In genomic region chr5:142597546-142598337, GRCh38 we compare ENCODE assay signal across 8 cellular contexts.
DNase-seq lines count a peak whose midpoint lies in the region; ATAC-seq, FAIRE-seq and TF ChIP-seq lines count a peak whose summit lies in the region.

No MANE protein-coding gene starts in this region.

- no TSS peak for BruUV-seq in GM12878 (replicated peaks; lab: Mats Ljungman, UMichigan)

- RAD21 ChIA-PET in GM12878 (lab: Charles Lee; ENCODE audit: unreplicated experiment): no interaction called here

- H3K4me1 ChIP-seq in GM12878 (ENCODE audit: control insufficient read depth, insufficient read depth, low read length): no peaks in the 10 kb centered on the region

- no peak for ATAC-seq in GM12878
- no peak for ATAC-seq in GM19397 (IDR thresholded peaks at IDR 0.05; ENCODE audit: unreplicated experiment)

- 2% methylated on average over 6 of the region's 6 CpGs for WGBS in GM12878 (ENCODE audit: insufficient coverage, insufficient replicate concordance, low lambda C conversion rate, missing lambda C conversion rate)

- H4K20me1 ChIP-seq in GM12878 (ENCODE audit: control insufficient read depth, insufficient read depth): no peaks in the 10 kb centered on the region

- FAIRE-seq in HTR-8/SVneo (lab: Jason Lieb, UNC): peak; percentile 71
- FAIRE-seq in GM12878 (lab: Jason Lieb, UNC): no peak

- in situ Hi-C loops in GM12878 (cut with MboI): no loop called here

- no peak overlapping the region for H3K4me3 ChIP-seq in GM12878

- H3K79me2 ChIP-seq in GM12878 (ENCODE audit: control insufficient read depth, insufficient read depth, low read length): no peaks in the 10 kb centered on the region

- no peak overlapping the region for H2AFZ ChIP-seq in GM12878 (ENCODE audit: control insufficient read depth, low read depth, low read length)

- no peak overlapping the region for H3K4me2 ChIP-seq in GM12878 (ENCODE audit: control insufficient read depth, insufficient read depth)

- H3K36me3 ChIP-seq in GM12878 (ENCODE audit: control insufficient read depth in 2 of 2, insufficient read depth in 2 of 2, low read length in 1 of 2): no peaks in the 10 kb centered on the region

- H3K9me3 ChIP-seq in GM12878 (replicated peaks; ENCODE audit: control insufficient read depth, insufficient read depth, low read length): no peaks in the 10 kb centered on the region

- SMC1A ChIA-PET in GM12878 (lab: Charles Lee; ENCODE audit: uncharacterized antibody, unreplicated experiment): no interaction called here

- H3K27me3 ChIP-seq in GM12878 (replicated peaks in 1 of 2; ENCODE audit: control insufficient read depth in 2 of 2, insufficient read depth in 2 of 2, low read length in 1 of 2): no peaks in the 10 kb centered on the region; a peak in 2 of 4 replicates

- DNase-seq in DMS53 (lab: John Stamatoyannopoulos, UW): peak; percentile 88
- DNase-seq in HTR-8/SVneo (ENCODE audit: insufficient read length, low spot score): peak; percentile 46
- no peak for DNase-seq in GM12878 (ENCODE audit: low read depth, low spot score)
- DNase-seq in myocyte (ENCODE audit: low read depth): peak; percentile 65
- DNase-seq in NCI-H2171 (lab: John Stamatoyannopoulos, UW): no peak
- no peak for DNase-seq in NCI-H2029 (lab: John Stamatoyannopoulos, UW)
- DNase-seq in cortex of kidney (lab: John Stamatoyannopoulos, UW): no peak

- no peak for TF ChIP-seq CTCF in GM12878 (IDR thresholded peaks at IDR 0.05 in 2 of 3, conservative IDR thresholded peaks at IDR 0.05 in 1 of 3; ENCODE audit: control insufficient read depth in 2 of 3, extremely low read depth in 1 of 3, insufficient read depth in 1 of 3, low read depth in 3 of 3, low read length in 3 of 3)

- POLR2A ChIA-PET in GM12878 (lab: Charles Lee): no interaction called here

- intact Hi-C loops in GM12878 (cut with micrococcal nuclease; ENCODE audit: unreplicated experiment): no loop called here

- H3K27ac ChIP-seq in GM12878 (ENCODE audit: control insufficient read depth, insufficient read depth): no peak overlapping the region

- CTCF ChIA-PET in GM12878 (lab: Yijun Ruan, JAX): interaction anchor here (4.5 kb wide), 1 partner anchor 12 kb away, joined by 20 read pairs; no protein-coding TSS in a partner anchor

- TF ChIP-seq RAD21 in GM12878 (IDR thresholded peaks at IDR 0.05; ENCODE audit: insufficient read depth, low read depth, low read length): no peak

- no peak for TF ChIP-seq EP300 in GM12878 (IDR thresholded peaks at IDR 0.05; ENCODE audit: borderline replicate concordance in 1 of 2, control insufficient read depth in 1 of 2, low read depth in 2 of 2, low read length in 2 of 2)

- no peak for TF ChIP-seq POLR2A in GM12878 (IDR thresholded peaks at IDR 0.05; ENCODE audit: low read depth, low read length)

- no peak overlapping the region for H3K9ac ChIP-seq in GM12878 (ENCODE audit: control insufficient read depth, insufficient read depth, low read length)

TF ChIP-seq in GM12878, 131 proteins besides CTCF, POLR2A, EP300 and RAD21:
- TF ChIP-seq, protein P1, sequence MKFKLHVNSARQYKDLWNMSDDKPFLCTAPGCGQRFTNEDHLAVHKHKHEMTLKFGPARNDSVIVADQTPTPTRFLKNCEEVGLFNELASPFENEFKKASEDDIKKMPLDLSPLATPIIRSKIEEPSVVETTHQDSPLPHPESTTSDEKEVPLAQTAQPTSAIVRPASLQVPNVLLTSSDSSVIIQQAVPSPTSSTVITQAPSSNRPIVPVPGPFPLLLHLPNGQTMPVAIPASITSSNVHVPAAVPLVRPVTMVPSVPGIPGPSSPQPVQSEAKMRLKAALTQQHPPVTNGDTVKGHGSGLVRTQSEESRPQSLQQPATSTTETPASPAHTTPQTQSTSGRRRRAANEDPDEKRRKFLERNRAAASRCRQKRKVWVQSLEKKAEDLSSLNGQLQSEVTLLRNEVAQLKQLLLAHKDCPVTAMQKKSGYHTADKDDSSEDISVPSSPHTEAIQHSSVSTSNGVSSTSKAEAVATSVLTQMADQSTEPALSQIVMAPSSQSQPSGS (IDR thresholded peaks at IDR 0.05; ENCODE audit: low read length): no peak
- TF ChIP-seq RUNX3 (IDR thresholded peaks at IDR 0.05; ENCODE audit: low read length): no peak
- TF ChIP-seq SRF (IDR thresholded peaks at IDR 0.05; ENCODE audit: low read depth in 2 of 2, low read length in 2 of 2): no peak
- TF ChIP-seq BACH1 (IDR thresholded peaks at IDR 0.05; ENCODE audit: borderline replicate concordance): peak; percentile 31; the same call in 1 of the 2 replicates
- TF ChIP-seq ESRRA (IDR thresholded peaks at IDR 0.05; ENCODE audit: low read length): no peak
- TF ChIP-seq KLF5 (IDR thresholded peaks at IDR 0.05; ENCODE audit: partially characterized antibody): no peak
- TF ChIP-seq NR2F1 (conservative IDR thresholded peaks at IDR 0.05): 0 out of 2 replicates have a peak, but pooled peaks have one; percentile 24
- TF ChIP-seq CHD2 (IDR thresholded peaks at IDR 0.05; ENCODE audit: borderline replicate concordance, low read depth, low read length): no peak
- no peak for TF ChIP-seq CHD1 (IDR thresholded peaks at IDR 0.05; ENCODE audit: low read depth, low read length)
- TF ChIP-seq ZNF24 (IDR thresholded peaks at IDR 0.05): no peak
- no peak for TF ChIP-seq RELA (IDR thresholded peaks at IDR 0.05; ENCODE audit: borderline replicate concordance, partially characterized antibody)
- no peak for TF ChIP-seq NBN (IDR thresholded peaks at IDR 0.05)
- TF ChIP-seq JUND (IDR thresholded peaks at IDR 0.05; ENCODE audit: low read depth, low read length): no peak
- TF ChIP-seq SREBF1 (IDR thresholded peaks at IDR 0.05; ENCODE audit: low read length): no peak

Comparison
In these comparisons a context has a peak if more than half of its experiments do, and no peak if none do; other contexts are left out.
1. DNase-seq: peak in DMS53 (single experiment), HTR-8/SVneo (single experiment) and myocyte (single experiment); none in GM12878 (single experiment), NCI-H2171 (single experiment), NCI-H2029 (single experiment) and cortex of kidney (single experiment).